ENCODE assay signal across 17 cellular contexts in genomic region chr7:26658080-26658697, GRCh38.
A peak's percentile ranks its signal among the peaks of the same experiment; 100 is the strongest.
DNase-seq lines count a peak whose midpoint lies in the region; TF ChIP-seq lines count a peak whose summit lies in the region.
"Had no signal": no experiment of that assay in that cellular context is flagged by ENCODE, and none has a peak within 500 bp of the region (broad histone marks: within the 10 kb centered on the region; RNA-seq: fewer than 3 reads in every experiment).

No MANE protein-coding gene starts in this region.

- H3K4me2 ChIP-seq in OCI-LY7 (ENCODE audit: low read length) = no peak overlapping the region

- no peaks in the 10 kb centered on the region for H3K36me3 ChIP-seq in OCI-LY7 (ENCODE audit: insufficient read depth, low read length)
- H3K36me3 ChIP-seq: HAP-1, lower lobe of right lung, ovary had no signal

- H3K79me2 ChIP-seq in OCI-LY7 (ENCODE audit: insufficient read depth, low read depth, low read length) = no peaks in the 10 kb centered on the region

- no peaks in the 10 kb centered on the region for H3K4me1 ChIP-seq in OCI-LY7 (ENCODE audit: insufficient read depth, low read length, poor library complexity, severe bottlenecking)

- H3K9me3 ChIP-seq in iPS-18c (ENCODE audit: control insufficient read depth, insufficient read depth, low read length) = no peaks in the 10 kb centered on the region
- no peaks in the 10 kb centered on the region for H3K9me3 ChIP-seq in OCI-LY7 (ENCODE audit: low read length)
- H3K9me3 ChIP-seq: body of pancreas, HAP-1, lower lobe of right lung, ovary had no signal

- H3K27ac ChIP-seq in OCI-LY7 (ENCODE audit: low read depth, low read length, poor library complexity, severe bottlenecking) = no peak overlapping the region
- H3K27ac ChIP-seq: lower lobe of right lung, ovary had no signal

- H3K4me3 ChIP-seq in iPS-18c (ENCODE audit: insufficient read depth, low read depth, low read length) (peak overlapping the region; percentile 5; the same call in 1 of the 2 replicates), OCI-LY7 (ENCODE audit: low read depth, low read length, poor library complexity, severe bottlenecking) (no peak overlapping the region)
- H3K4me3 ChIP-seq: body of pancreas, HAP-1, lower lobe of right lung, ovary had no signal

- H2AFZ ChIP-seq in OCI-LY7 (ENCODE audit: low read length) = no peak overlapping the region

- CTCF ChIA-PET in OCI-LY7 (lab: Charles Lee; ENCODE audit: unreplicated experiment) = no interaction called here

- no peaks in the 10 kb centered on the region for H3K9me2 ChIP-seq in OCI-LY7 (ENCODE audit: insufficient read depth, low read length)

- DNase-seq in DMS153 (lab: John Stamatoyannopoulos, UW) (peak; percentile 41), NCI-H146 treated with DMSO at 0.1 percent for 48 hours (lab: John Stamatoyannopoulos, UW; ENCODE audit: unreplicated experiment) (peak; percentile 98), NCI-H774 (lab: John Stamatoyannopoulos, UW) (peak; percentile 15), HK-2 (ENCODE audit: unreplicated experiment) (no peak), OCI-LY7 (ENCODE audit: low spot score) (no peak), islet precursor cell (no peak)
- no peak for DNase-seq in activated CD4-positive, alpha-beta T cell treated with anti-CD3 and anti-CD28 coated beads, Interleukin-2, amount 50 U/mL, for 4 hours
- DNase-seq: activated CD8-positive, alpha-beta T cell treated with anti-CD3 and anti-CD28 coated beads, Interleukin-2, amount 10 ng/mL, durations not matched to agents 7 days and 5 days; activated gamma-delta T cell treated with Interleukin-2 at 50 U/mL for 16 hours; body of pancreas; lower lobe of right lung; MV-4-11; ovary; stimulated activated CD4-positive, alpha-beta T cell treated with anti-CD3 and anti-CD28 coated beads, Interleukin-15, amount 100 ng/mL, for 24 hours; T-helper 9 cell had no signal

- BruUV-seq in OCI-LY7 (replicated peaks; lab: Mats Ljungman, UMichigan) = no TSS peak

- POLR2A ChIA-PET in OCI-LY7 (lab: Charles Lee) = no interaction called here

- no peak for TF ChIP-seq CTCF in OCI-LY7 (conservative IDR thresholded peaks at IDR 0.05; ENCODE audit: low read length)

- intact Hi-C loops in OCI-LY7 (cut with micrococcal nuclease; ENCODE audit: unreplicated experiment) = no loop called here

- H4K20me1 ChIP-seq in OCI-LY7 (ENCODE audit: insufficient read depth, low read length) = no peaks in the 10 kb centered on the region

Comparison
In these comparisons a context has a peak if more than half of its experiments do, and no peak if none do; other contexts are left out.
1. DNase-seq: peak in DMS153 (single experiment), NCI-H146 treated with DMSO at 0.1 percent for 48 hours (single experiment) and NCI-H774 (single experiment); none in activated CD4-positive, alpha-beta T cell treated with anti-CD3 and anti-CD28 coated beads, Interleukin-2, amount 50 U/mL, for 4 hours (0 of 2), HK-2 (single experiment), OCI-LY7 (single experiment) and islet precursor cell (single experiment).